In genomic region chr4:7411491-7411890, GRCh38 we compare ENCODE assay signal across 24 cellular contexts. TPM values are rescaled to one million over a fixed set of nuclear protein-coding genes. Genes with fewer than 3 reads are reported as not detected.
"Had no signal": no experiment of that assay in that cellular context is flagged by ENCODE, and none has a peak within 500 bp of the region (broad histone marks: within the 10 kb centered on the region; RNA-seq: fewer than 3 reads in every experiment).

No MANE protein-coding gene starts in this region.

- H3K27ac ChIP-seq: gastrocnemius medialis, parathyroid adenoma, prostate gland, right lobe of liver had no signal

- H3K9me3 ChIP-seq: gastrocnemius medialis, prostate gland had no signal

- H3K27me3 ChIP-seq: right lobe of liver had no signal

- H3K27ac Mint-ChIP-seq: natural killer cell; stimulated activated naive B cell treated with anti-CD40 and anti-IgM and Interleukin-4, amounts not matched to agents 10 μg/mL and 1 μg/mL and 100 μg/mL, for 72 hours had no signal

- H3K9ac ChIP-seq: parathyroid adenoma had no signal

- H3K4me1 Mint-ChIP-seq: central memory CD8-positive, alpha-beta T cell; natural killer cell; neural crest cell; stimulated activated naive B cell treated with anti-CD40 and anti-IgM and Interleukin-4, amounts not matched to agents 10 μg/mL and 1 μg/mL and 100 μg/mL, for 72 hours; stimulated activated naive CD8-positive, alpha-beta T cell treated with anti-CD3 and anti-CD28 coated beads, Interleukin-15, amount 100 ng/mL, for 72 hours had no signal

- H3K4me1 ChIP-seq: parathyroid adenoma, prostate gland, right lobe of liver had no signal

- DNase-seq: effector memory CD4-positive, alpha-beta T cell; gastrocnemius medialis; kidney glomerular epithelial cell; natural killer cell; nucleus accumbens; stimulated activated CD4-positive, alpha-beta T cell treated with anti-CD3 and anti-CD28 coated beads, Interleukin-2, amount 100 ng/mL, for 24 hours; stimulated activated CD4-positive, alpha-beta T cell treated with anti-CD3 and anti-CD28 coated beads, Interleukin-4, amount 100 ng/mL, for 4 hours; stimulated activated naive B cell treated with anti-CD40 and anti-IgM and Interleukin-4, amounts not matched to agents 10 μg/mL and 1 μg/mL and 100 μg/mL, for 72 hours; stimulated activated naive CD8-positive, alpha-beta T cell treated with anti-CD3 and anti-CD28 coated beads, Interleukin-15, amount 100 ng/mL, for 72 hours; trophoblast cell had no signal

- H2AFZ ChIP-seq: parathyroid adenoma had no signal

- H3K79me2 ChIP-seq: parathyroid adenoma had no signal

- H3K36me3 ChIP-seq: gastrocnemius medialis, prostate gland, right lobe of liver had no signal

- H3K4me3 ChIP-seq: gastrocnemius medialis, prostate gland, right lobe of liver had no signal

- ATAC-seq: esophagus mucosa; gastrocnemius medialis; natural killer cell; stimulated activated naive B cell treated with anti-CD40 and anti-IgM and Interleukin-4, amounts not matched to agents 10 μg/mL and 1 μg/mL and 100 μg/mL, for 72 hours; stimulated activated naive CD8-positive, alpha-beta T cell treated with anti-CD3 and anti-CD28 coated beads, Interleukin-15, amount 100 ng/mL, for 72 hours had no signal

- H3K4me3 Mint-ChIP-seq: central memory CD8-positive, alpha-beta T cell; natural killer cell; neural crest cell; stimulated activated naive B cell treated with anti-CD40 and anti-IgM and Interleukin-4, amounts not matched to agents 10 μg/mL and 1 μg/mL and 100 μg/mL, for 72 hours; stimulated activated naive CD8-positive, alpha-beta T cell treated with anti-CD3 and anti-CD28 coated beads, Interleukin-15, amount 100 ng/mL, for 72 hours had no signal

RNA-seq across cellular contexts. Expression of gene PSAPL1, which starts 23.2 kb away (rescaled TPM):
- total RNA-seq: esophagus mucosa, fibroblast of villous mesenchyme, gastrocnemius medialis, liver, lung microvascular endothelial cell, mucosa of gallbladder, myocyte, natural killer cell, neural crest cell, renal cortical epithelial cell, right lobe of liver, skeletal muscle tissue had no signal
- polyA plus RNA-seq: liver, urinary bladder had no signal
